In genomic region chr4:165324918-165325304, GRCh38 we compare ENCODE assay signal across 20 cellular contexts. TPM values are rescaled to one million over a fixed set of nuclear protein-coding genes. Genes with fewer than 3 reads are reported as not detected.
DNase-seq lines count a peak whose midpoint lies in the region; ATAC-seq, FAIRE-seq and TF ChIP-seq lines count a peak whose summit lies in the region.
"Had no signal": no experiment of that assay in that cellular context is flagged by ENCODE, and none has a peak within 500 bp of the region (broad histone marks: within the 10 kb centered on the region; RNA-seq: fewer than 3 reads in every experiment).

No MANE protein-coding gene starts in this region.

- H3F3A ChIP-seq in GM23338 (replicated peaks; ENCODE audit: low read depth), result no peaks in the 10 kb centered on the region

- peaks cover 21% of the 10 kb centered on the region for H3K4me1 ChIP-seq in ACC112 (ENCODE audit: control insufficient read depth, insufficient read depth, low read length, unreplicated experiment)
- H3K4me1 ChIP-seq in GM23338 (ENCODE audit: insufficient read depth), result peaks cover 15% of the 10 kb centered on the region
- H3K4me1 ChIP-seq in RWPE2 (ENCODE audit: insufficient read depth, poor library complexity, severe bottlenecking), result peaks cover 14% of the 10 kb centered on the region
- H3K4me1 ChIP-seq in foreskin keratinocyte, result peaks cover 15% of the 10 kb centered on the region

- intact Hi-C loops in dorsolateral prefrontal cortex (cut with DNase I), result loop anchor here in 1 of 2 donors (5.0 kb wide), 2 partner anchors 193 to 213 kb away; partner anchors contain the start of gene TMEM192

- H3K27me3 Mint-ChIP-seq in GM23338 (ENCODE audit: insufficient read depth, low read depth, poor library complexity), result peaks cover 5% of the 10 kb centered on the region

- peaks cover 19% of the 10 kb centered on the region for H3K4me1 Mint-ChIP-seq in GM23338

- FAIRE-seq in frontal cortex (lab: Jason Lieb, UNC), result no peak
- FAIRE-seq: GM12878 had no signal

- ATAC-seq in GM23338 (no peak), RWPE2 (ENCODE audit: low read depth) (no peak), foreskin keratinocyte (no peak), GM19351 (IDR thresholded peaks at IDR 0.05; ENCODE audit: unreplicated experiment) (no peak)
- ATAC-seq: CD8-positive, alpha-beta T cell; GM12878 had no signal

- TF ChIP-seq CTCF in GM23338 (conservative IDR thresholded peaks at IDR 0.05; ENCODE audit: low read depth in 2 of 2) (no peak), RWPE2 (IDR thresholded peaks at IDR 0.05; ENCODE audit: poor library complexity, severe bottlenecking) (no peak), foreskin keratinocyte (conservative IDR thresholded peaks at IDR 0.05) (no peak), dorsolateral prefrontal cortex (IDR thresholded peaks at IDR 0.05 in 54 of 56, conservative IDR thresholded peaks at IDR 0.05 in 2 of 56; ENCODE audit: low read depth in 1 of 56, partially characterized antibody in 56 of 56) (no peak)

- no peaks in the 10 kb centered on the region for H3K9me2 ChIP-seq in GM23338 (ENCODE audit: insufficient read depth)

- H3K9me3 ChIP-seq in RWPE2 (ENCODE audit: severe bottlenecking), result no peaks in the 10 kb centered on the region
- H3K9me3 ChIP-seq: BLaER1 had no signal

- DNase-seq in GM23338 (ENCODE audit: low spot score) (no peak), RWPE2 (ENCODE audit: low spot score) (no peak), foreskin keratinocyte (no peak), LoVo (ENCODE audit: low spot score) (no peak), frontal cortex (ENCODE audit: low spot score in 2 of 2) (no peak), dorsolateral prefrontal cortex (no peak)
- DNase-seq: ACHN; CD8-positive, alpha-beta T cell; DND-41; HCEC 1CT; KG1; NCI-H1417; NCI-H1694 treated with DMSO at 0.1 percent for 48 hours; NCI-H2081 treated with DMSO at 0.1 percent for 48 hours; NCI-H446; NCI-H526 had no signal

- peaks cover 15% of the 10 kb centered on the region for H4K20me1 ChIP-seq in GM23338 (replicated peaks; ENCODE audit: insufficient read depth)

- H3K27ac Mint-ChIP-seq in GM23338, result peak overlapping the region; percentile 90; the same call in 1 of the 2 replicates
- H3K27ac Mint-ChIP-seq: CD8-positive, alpha-beta T cell had no signal

- peaks cover 23% of the 10 kb centered on the region for H3K79me2 ChIP-seq in ACC112 (ENCODE audit: control insufficient read depth, insufficient read depth, low read length, unreplicated experiment)
- peaks cover 24% of the 10 kb centered on the region for H3K79me2 ChIP-seq in GM23338 (replicated peaks; ENCODE audit: insufficient read depth)

- no peaks in the 10 kb centered on the region for H3K9me3 Mint-ChIP-seq in GM23338
- H3K9me3 Mint-ChIP-seq: CD8-positive, alpha-beta T cell had no signal

- no peak overlapping the region for H2AFZ ChIP-seq in ACC112 (ENCODE audit: low read length, unreplicated experiment)
- H2AFZ ChIP-seq in GM23338, result no peak overlapping the region

- peak overlapping the region; percentile 91; the same call in 1 of the 2 replicates for H3K27ac ChIP-seq in ACC112 (ENCODE audit: low read depth, low read length)
- H3K27ac ChIP-seq in GM23338 (ENCODE audit: low read depth), result no peak overlapping the region
- H3K27ac ChIP-seq in RWPE2 (ENCODE audit: poor library complexity, severe bottlenecking), result peak overlapping the region; percentile 95
- H3K27ac ChIP-seq in foreskin keratinocyte, result peak overlapping the region; percentile 100
- no peak overlapping the region for H3K27ac ChIP-seq in dorsolateral prefrontal cortex
- H3K27ac ChIP-seq: BLaER1 had no signal

- H3K4me2 ChIP-seq in GM23338, result no peak overlapping the region

- H3K27me3 ChIP-seq in ACC112 (ENCODE audit: insufficient read depth, low read length) (no peaks in the 10 kb centered on the region), GM23338 (ENCODE audit: insufficient read depth) (no peaks in the 10 kb centered on the region), RWPE2 (ENCODE audit: insufficient read depth, poor library complexity, severe bottlenecking) (no peaks in the 10 kb centered on the region), foreskin keratinocyte (no peaks in the 10 kb centered on the region), dorsolateral prefrontal cortex (no peaks in the 10 kb centered on the region)
- H3K27me3 ChIP-seq: BLaER1 had no signal

- H3K36me3 ChIP-seq in ACC112 (ENCODE audit: insufficient read depth, low read length) (0 out of 2 replicates have a peak, but pooled peaks cover 3% of the 10 kb centered on the region), GM23338 (ENCODE audit: insufficient read depth) (peaks cover 3% of the 10 kb centered on the region; the same call in 1 of the 2 replicates), RWPE2 (ENCODE audit: low read depth) (peaks cover 28% of the 10 kb centered on the region)

- H3K36me3 Mint-ChIP-seq in GM23338 (ENCODE audit: low read depth), result no peaks in the 10 kb centered on the region; the same call in 2 of the 3 replicates

- no peak overlapping the region for H3K4me3 Mint-ChIP-seq in GM23338
- H3K4me3 Mint-ChIP-seq: CD8-positive, alpha-beta T cell had no signal

- H3K4me3 ChIP-seq in ACC112 (ENCODE audit: low read depth, low read length), result no peak overlapping the region
- H3K4me3 ChIP-seq in GM23338, result no peak overlapping the region
- no peak overlapping the region for H3K4me3 ChIP-seq in RWPE2 (ENCODE audit: severe bottlenecking)
- no peak overlapping the region for H3K4me3 ChIP-seq in dorsolateral prefrontal cortex
- H3K4me3 ChIP-seq: BLaER1, GM12878 had no signal

TF ChIP-seq in GM23338, 12 proteins besides CTCF, POLR2A, EP300 and RAD21 (continues in another document):
- TF ChIP-seq REST (IDR thresholded peaks at IDR 0.05; ENCODE audit: unreplicated experiment) (no peak), CREB1 (CRISPR knock-in tag; IDR thresholded peaks at IDR 0.05; ENCODE audit: low read depth) (no peak), EZH2 (IDR thresholded peaks at IDR 0.05; ENCODE audit: low read depth, unreplicated experiment) (no peak), ZNF331 (CRISPR knock-in tag; IDR thresholded peaks at IDR 0.05; ENCODE audit: low read depth) (no peak), ETS1 (IDR thresholded peaks at IDR 0.05) (no peak), JUNB (IDR thresholded peaks at IDR 0.05; ENCODE audit: unreplicated experiment) (no peak), STAT1 (IDR thresholded peaks at IDR 0.05; ENCODE audit: unreplicated experiment) (no peak), POLR2AphosphoS5 (IDR thresholded peaks at IDR 0.05; ENCODE audit: low read depth) (no peak)

RNA-seq across cellular contexts. Expression of gene MSMO1, which starts 2.6 kb away (rescaled TPM):
- 272 and 274 TPM in 2 replicates for total RNA-seq in GM23338 (2014; rRNA removed; shearing (Covaris generic))
- 118 and 145 TPM in 2 replicates for polyA plus RNA-seq in GM23338 (2016; fragmentation: Nextera tagmentation; extraction: Ambion mirVana)
- 421 and 453 TPM in 2 replicates for total RNA-seq in foreskin keratinocyte
- 264 and 345 TPM in 2 replicates for polyA plus RNA-seq in foreskin keratinocyte
- 705 TPM for total RNA-seq in frontal cortex
- total RNA-seq in dorsolateral prefrontal cortex, result 100 to 1,000 TPM in 7 of 120 experiments, 10 to 100 TPM in 113; 33.4 to 188 (median 66.6) TPM

RNA-seq across cellular contexts. Expression of gene CPE, which starts 53.9 kb away (rescaled TPM):
- 16.5 and 18.5 TPM in 2 replicates for total RNA-seq in GM23338 (2014; rRNA removed; shearing (Covaris generic))
- polyA plus RNA-seq in GM23338 (2016; fragmentation: Nextera tagmentation; extraction: Ambion mirVana) (8.8 and 10.3 TPM in 2 replicates), foreskin keratinocyte (0.53 and 0.74 TPM in 2 replicates)
- total RNA-seq in foreskin keratinocyte (0.75 and 0.95 TPM in 2 replicates), frontal cortex (463 TPM), dorsolateral prefrontal cortex (1,000 to 10,000 TPM in 14 of 120 experiments, 100 to 1,000 TPM in 106; 402 to 1,527 (median 843) TPM)
- total RNA-seq: CD8-positive, alpha-beta T cell; GM12878 had no signal

Comparison
In these comparisons a context has a peak if more than half of its experiments do, and no peak if none do; other contexts are left out.
1. H3K27ac ChIP-seq: peak in ACC112 (single experiment), RWPE2 (single experiment) and foreskin keratinocyte (single experiment); none in GM23338 (single experiment) and dorsolateral prefrontal cortex (0 of 59).
2. RNA of gene CPE, which starts 53.9 kb away (total RNA-seq): 402 to 1,527 TPM in dorsolateral prefrontal cortex and 463 TPM in frontal cortex (single experiment); 16.5 to 18.5 TPM in GM23338 and 0.75 to 0.95 TPM in foreskin keratinocyte; every median in the first group is over 10 times any median in the second.